In the genomic region with DNA sequence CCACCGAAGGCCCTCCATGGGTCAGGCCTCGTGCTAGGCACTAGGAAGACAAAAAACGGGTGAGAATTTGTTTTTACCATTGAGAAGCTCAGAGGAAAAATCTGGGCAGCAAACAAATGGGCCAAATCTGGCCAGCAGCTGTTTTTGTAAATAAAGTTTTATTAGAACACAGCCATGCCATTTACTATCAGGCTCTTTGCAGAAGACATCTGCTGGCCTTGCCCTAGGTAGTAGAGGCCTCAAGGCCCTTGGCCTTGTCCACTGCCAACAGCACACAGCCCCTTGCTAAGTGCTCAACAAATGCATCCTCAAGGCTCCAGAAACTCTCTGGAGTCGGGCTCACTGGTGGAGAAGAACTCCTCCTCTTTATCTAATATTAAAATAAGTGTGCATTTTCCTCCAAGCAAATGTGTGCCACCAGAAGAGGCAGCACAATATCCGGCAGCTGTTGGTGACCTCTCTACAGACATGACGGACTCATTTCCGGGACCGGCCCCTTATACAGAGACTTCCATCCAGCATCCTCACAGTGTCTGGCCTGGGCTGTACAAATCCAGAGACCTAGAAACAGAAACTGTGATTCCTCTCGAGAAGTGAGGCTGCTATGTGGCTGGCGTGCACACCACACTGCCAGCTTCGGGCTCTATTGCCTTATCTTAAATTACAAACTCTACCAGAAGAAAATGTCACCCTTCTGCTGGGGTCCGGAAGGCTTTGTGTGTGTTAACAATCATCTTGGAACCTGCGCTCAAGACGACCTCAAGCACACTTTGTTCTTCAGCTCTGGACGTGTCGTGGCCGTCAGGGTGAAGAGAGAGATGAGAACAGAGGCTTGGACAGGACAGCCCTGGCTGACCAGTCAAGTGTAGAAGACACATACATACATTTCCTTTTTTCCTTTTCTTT, we compare ENCODE assay signal across 10 cellular contexts.
DNase-seq lines count a peak whose midpoint lies in the region; ATAC-seq and TF ChIP-seq lines count a peak whose summit lies in the region.
"Had no signal": no experiment of that assay in that cellular context is flagged by ENCODE, and none has a peak within 500 bp of the region (broad histone marks: within the 10 kb centered on the region; RNA-seq: fewer than 3 reads in every experiment).

No MANE protein-coding gene starts in this region.

- no peak for TF ChIP-seq CTCF in heart right ventricle (IDR thresholded peaks at IDR 0.05)
- TF ChIP-seq CTCF in natural killer cell (IDR thresholded peaks at IDR 0.05), result no peak
- no peak for TF ChIP-seq CTCF in vagina (IDR thresholded peaks at IDR 0.05)

- H3K4me3 Mint-ChIP-seq in natural killer cell, result peak overlapping the region; percentile 7

- intact Hi-C loops in heart right ventricle (cut with DNase I), result loop anchor here in 7 of 10 donors (5.0 to 10.0 kb wide), 6 partner anchors 38 to 390 kb away; no protein-coding TSS in a partner anchor
- intact Hi-C loops in left ventricle myocardium superior (cut with micrococcal nuclease), result no loop called here
- intact Hi-C loops in natural killer cell (cut with micrococcal nuclease), result loop anchor here (5.0 kb wide), 1 partner anchor 88 kb away; no protein-coding TSS in a partner anchor
- intact Hi-C loops in vagina (cut with DNase I), result loop anchor here (5.0 to 10.0 kb wide), 2 partner anchors 50 to 143 kb away; no protein-coding TSS in a partner anchor

- H3K27ac Mint-ChIP-seq in natural killer cell, result peak overlapping the region; percentile 86 to 92

- peaks cover 0 to 5% of the 10 kb centered on the region in 2 donors for H3K27me3 Mint-ChIP-seq in natural killer cell (ENCODE audit: low read depth in 2 of 2)

- H3K4me3 ChIP-seq in heart right ventricle (no peak overlapping the region), vagina (no peak overlapping the region)

- H3K36me3 Mint-ChIP-seq in natural killer cell, result no peaks in the 10 kb centered on the region

- DNase-seq in heart right ventricle (no peak), left ventricle myocardium superior (no peak), dermis blood vessel endothelial cell (peak; percentile 55), natural killer cell (no peak), vagina (ENCODE audit: extremely low spot score in 2 of 2) (peak in 1 of 2 donors; percentile 82), cerebellar cortex (ENCODE audit: low spot score) (no peak), NOMO-1 treated with dmso at 0.1 percent for 144 hours (lab: John Stamatoyannopoulos, UW; ENCODE audit: unreplicated experiment) (no peak), SIG-M5 (lab: John Stamatoyannopoulos, UW) (no peak)
- DNase-seq: NCI-H1930; stimulated activated CD4-positive, alpha-beta T cell treated with anti-CD3 and anti-CD28 coated beads, Interleukin-4, amount 100 ng/mL, for 24 hours had no signal

- peak overlapping the region in 9 of 10 donors; percentile 16 to 75 (median 59) for H3K27ac ChIP-seq in heart right ventricle
- peak overlapping the region; percentile 88 for H3K27ac ChIP-seq in vagina

- H3K4me1 ChIP-seq in heart right ventricle (peaks cover 14 to 68% (median 54%) of the 10 kb centered on the region in 9 donors), vagina (peaks cover 52% of the 10 kb centered on the region)

- H3K27me3 ChIP-seq in heart right ventricle (no peaks in the 10 kb centered on the region), vagina (no peaks in the 10 kb centered on the region)

- H3K9me3 ChIP-seq in heart right ventricle (no peaks in the 10 kb centered on the region), vagina (no peaks in the 10 kb centered on the region)

- no peak for TF ChIP-seq POLR2A in vagina (IDR thresholded peaks at IDR 0.05)

- H3K36me3 ChIP-seq in heart right ventricle (no peaks in the 10 kb centered on the region), vagina (no peaks in the 10 kb centered on the region)

- no peaks in the 10 kb centered on the region for H3K9me3 Mint-ChIP-seq in natural killer cell

- WGBS in heart right ventricle, 2 donors, result 80 to 85% methylated on average over 17 of the region's 17 CpGs

- H3K4me1 Mint-ChIP-seq in natural killer cell, result peaks cover 34 to 35% of the 10 kb centered on the region in 2 donors

- ATAC-seq in heart right ventricle (peak in 1 of 8 donors; percentile 27), left ventricle myocardium superior (no peak), natural killer cell (peak; percentile 43 to 77 (median 55))
